In the genomic region with DNA sequence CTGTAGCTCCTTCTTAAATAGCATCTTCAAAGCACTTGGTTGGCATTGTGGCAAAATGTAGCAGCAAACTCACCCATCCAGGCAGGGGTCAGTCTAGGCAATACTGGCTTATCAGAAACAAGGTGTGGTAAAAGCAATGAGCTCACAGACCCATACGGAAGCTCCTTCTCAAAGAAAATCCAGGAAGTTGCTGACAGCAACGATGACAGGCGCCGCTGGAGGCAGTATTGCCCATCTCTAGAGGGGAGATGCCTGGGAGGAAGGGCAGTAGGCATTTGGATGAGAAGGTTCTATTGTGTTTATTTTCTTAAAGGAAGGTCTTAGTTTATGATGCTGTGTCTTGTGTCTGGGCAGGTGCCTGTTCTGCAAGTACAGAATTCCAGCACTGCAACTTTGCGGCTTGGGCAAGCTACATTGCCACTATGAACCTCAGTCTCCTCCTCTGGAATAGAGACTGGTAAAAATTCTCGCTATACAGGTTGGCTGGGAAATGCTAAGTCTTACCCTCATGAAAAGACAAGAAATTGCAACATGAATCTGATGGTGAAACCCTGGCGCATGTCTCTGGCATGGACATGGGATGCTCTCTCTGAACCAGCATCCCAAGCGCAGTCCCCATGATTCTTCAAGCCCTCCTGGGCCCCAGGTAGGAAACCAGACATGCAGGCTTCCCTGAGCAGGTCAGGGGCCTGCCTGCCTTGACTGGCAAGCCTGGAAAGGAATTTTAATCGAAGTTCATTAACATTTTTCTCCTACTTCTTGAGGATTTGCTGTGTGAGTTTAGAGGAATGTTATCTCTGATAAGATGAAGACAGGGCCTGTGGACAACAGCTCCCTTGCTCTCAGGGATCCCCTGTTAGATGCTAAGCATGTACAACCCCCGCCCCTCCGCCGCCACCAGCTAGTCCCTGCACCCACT, we compare ENCODE assay signal across 8 cellular contexts.
DNase-seq lines count a peak whose midpoint lies in the region; ATAC-seq, FAIRE-seq and TF ChIP-seq lines count a peak whose summit lies in the region.

No MANE protein-coding gene starts in this region.

- peaks cover 0 to 5% of the 10 kb centered on the region in 2 experiments; a peak in 3 of 4 replicates for H3K4me1 ChIP-seq in HCT116 (ENCODE audit: control insufficient read depth in 1 of 2, insufficient read depth in 2 of 2, low read length in 2 of 2)

- peak; percentile 61 for TF ChIP-seq CTCF in D721Med (IDR thresholded peaks at IDR 0.05; ENCODE audit: insufficient read depth, missing control alignments)
- TF ChIP-seq CTCF in HCT116 (IDR thresholded peaks at IDR 0.05 in 2 of 3, conservative IDR thresholded peaks at IDR 0.05 in 1 of 3; ENCODE audit: borderline replicate concordance in 1 of 3, insufficient read depth in 1 of 3, low read depth in 2 of 3, low read length in 2 of 3): peak; percentile 79 to 93 (median 90)
- TF ChIP-seq CTCF in foreskin fibroblast (IDR thresholded peaks at IDR 0.05; ENCODE audit: low read depth, low read length): peak; percentile 42

- no peak overlapping the region for H3K27ac ChIP-seq in HCT116 (ENCODE audit: low read depth, low read length)

- FAIRE-seq in D721Med (lab: Jason Lieb, UNC): no peak

- DNase-seq in D721Med (ENCODE audit: insufficient read length, low spot score) (no peak), HCT116 (ENCODE audit: low read depth, low spot score) (peak; percentile 48), SK-MEL-5 (ENCODE audit: low read depth, low spot score) (peak; percentile 74), foreskin fibroblast (peak in 1 of 2 donors; percentile 38), renal cortical epithelial cell (ENCODE audit: low read depth) (peak; percentile 51)
- no peak for DNase-seq in activated effector memory CD4-positive, alpha-beta T cell treated with anti-CD3 and anti-CD28 coated beads, Interleukin-2, amount 50 U/mL, for 16 hours

- ATAC-seq in HCT116 (peak; percentile 91), GM18858 (IDR thresholded peaks at IDR 0.05; ENCODE audit: unreplicated experiment) (no peak), HG03139 (IDR thresholded peaks at IDR 0.05; ENCODE audit: unreplicated experiment) (no peak)

- in situ Hi-C loops in SK-MEL-5 (cut with HindIII; ENCODE audit: low pct_unique_long_range_greater_than_20kb, low sequenced_read_pairs): no loop called here

- H3K4me3 ChIP-seq in HCT116 (replicated peaks in 1 of 2; ENCODE audit: low read depth in 1 of 2, low read length in 2 of 2): no peak overlapping the region
- no peak overlapping the region for H3K4me3 ChIP-seq in foreskin fibroblast (ENCODE audit: low read depth in 1 of 2, low read length in 2 of 2)

- peak; percentile 86 for TF ChIP-seq RAD21 in HCT116 (IDR thresholded peaks at IDR 0.05; ENCODE audit: low read depth)

- intact Hi-C loops in HCT116 (cut with micrococcal nuclease): loop anchor here (1.0 kb wide), 2 partner anchors 194 to 227 kb away; no protein-coding TSS in a partner anchor

- BruUV-seq in HCT116 (replicated peaks; lab: Mats Ljungman, UMichigan): no TSS peak

- H3K4me2 ChIP-seq in HCT116 (ENCODE audit: low read length): peak overlapping the region; percentile 32; the same call in 1 of the 2 replicates

- H3K9me3 ChIP-seq in HCT116 (ENCODE audit: control insufficient read depth in 1 of 2, insufficient read depth in 1 of 2, low read depth in 1 of 2, low read length in 2 of 2): no peaks in the 10 kb centered on the region

- H3K9me2 ChIP-seq in HCT116 (ENCODE audit: insufficient read depth): no peaks in the 10 kb centered on the region

- CTCF ChIA-PET in HCT116 (lab: Charles Lee): interaction anchor here (0.6 to 3.1 kb wide), 47 partner anchors 8 to 626 kb away, joined by 3 to 99 read pairs (median 4); a partner anchor contains a TSS

- no peak overlapping the region for H3K9ac ChIP-seq in HCT116 (ENCODE audit: low read length)

- no peaks in the 10 kb centered on the region for H3K79me2 ChIP-seq in HCT116 (ENCODE audit: insufficient read depth, low read length)

- no peaks in the 10 kb centered on the region for H4K20me1 ChIP-seq in HCT116 (ENCODE audit: insufficient read depth)

- RAD21 ChIA-PET in HCT116 (lab: Charles Lee; ENCODE audit: low non-redundant PET in 1 of 2, low total read pairs in 2 of 2, uncharacterized antibody in 2 of 2, unreplicated experiment in 2 of 2): interaction anchor here (0.7 to 1.7 kb wide), 7 partner anchors 34 to 227 kb away, joined by 3 to 12 read pairs (median 4); no protein-coding TSS in a partner anchor

- H3K36me3 ChIP-seq in HCT116 (ENCODE audit: control insufficient read depth in 1 of 2, insufficient read depth in 2 of 2, low read length in 2 of 2): no peaks in the 10 kb centered on the region

- no peaks in the 10 kb centered on the region; the same call in 1 of the 2 replicates for H3K27me3 ChIP-seq in HCT116 (ENCODE audit: insufficient read depth, low read length)

- no peak for TF ChIP-seq POLR2A in HCT116 (IDR thresholded peaks at IDR 0.05; ENCODE audit: borderline replicate concordance, extremely low read depth, insufficient read depth, insufficient read length)

- POLR2A ChIA-PET in HCT116 (lab: Charles Lee): interaction anchor here (1.3 to 1.8 kb wide), 2 partner anchors 227 to 401 kb away, joined by 9 to 15 read pairs; a partner anchor contains a TSS

- H2AFZ ChIP-seq in HCT116 (ENCODE audit: low read depth, low read length, poor library complexity, severe bottlenecking): peak overlapping the region; percentile 83

TF ChIP-seq in HCT116, 20 proteins besides CTCF, POLR2A, EP300 and RAD21:
- TF ChIP-seq ELF1 (IDR thresholded peaks at IDR 0.05; ENCODE audit: borderline replicate concordance, low read depth) (peak; percentile 78), CEBPB (IDR thresholded peaks at IDR 0.05; ENCODE audit: low read depth) (no peak)

Comparison
In these comparisons a context has a peak if more than half of its experiments do, and no peak if none do; other contexts are left out.
1. DNase-seq: peak in HCT116 (single experiment), SK-MEL-5 (single experiment) and renal cortical epithelial cell (single experiment); none in D721Med (single experiment) and activated effector memory CD4-positive, alpha-beta T cell treated with anti-CD3 and anti-CD28 coated beads, Interleukin-2, amount 50 U/mL, for 16 hours (single experiment).
2. Peak in every context shown above with its lines, with median percentiles within 50 percentile points of each other: CTCF ChIP-seq.